In the genomic region with DNA sequence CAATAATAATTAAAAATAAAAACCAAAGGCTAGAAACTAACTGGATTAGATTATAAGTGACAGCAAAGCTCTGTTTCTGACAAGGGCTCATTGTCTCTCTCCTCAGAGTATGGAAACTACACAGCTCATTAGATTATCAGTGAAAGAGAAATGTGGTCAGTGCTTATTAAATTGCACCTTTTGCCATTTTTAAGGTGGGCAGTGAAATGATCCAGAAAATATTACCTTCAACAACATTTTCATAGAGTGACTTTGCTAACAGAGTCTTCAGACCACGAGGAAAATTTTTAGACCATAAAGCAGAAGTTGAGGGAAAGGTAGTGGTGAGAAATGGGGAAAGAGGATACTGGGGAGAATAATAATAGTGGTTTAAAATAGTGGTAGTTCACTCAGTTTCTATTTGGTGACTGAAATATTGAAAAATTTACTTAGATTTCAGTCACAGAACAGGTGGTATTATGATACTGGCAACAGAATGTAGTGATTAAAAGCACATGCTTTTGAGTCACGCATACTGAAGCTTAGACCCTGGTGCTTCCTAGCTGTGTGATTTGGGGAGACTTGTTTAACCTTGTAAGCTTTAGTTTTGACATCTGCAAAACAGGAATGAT, we compare ENCODE assay signal across 14 cellular contexts.
A peak's percentile ranks its signal among the peaks of the same experiment; 100 is the strongest.
DNase-seq lines count a peak whose midpoint lies in the region; ATAC-seq and TF ChIP-seq lines count a peak whose summit lies in the region.
"Had no signal": no experiment of that assay in that cellular context is flagged by ENCODE, and none has a peak within 500 bp of the region (broad histone marks: within the 10 kb centered on the region; RNA-seq: fewer than 3 reads in every experiment).

No MANE protein-coding gene starts in this region.

- H3K4me3 Mint-ChIP-seq in activated T-cell treated with anti-CD3 and anti-CD28 coated beads, Interleukin-2, amount 50 U/mL, for 4 hours = no peak overlapping the region

- H3K27me3 ChIP-seq in GM06990 (replicated peaks; ENCODE audit: control insufficient read depth, insufficient read depth, low read length) (no peaks in the 10 kb centered on the region), thyroid gland (no peaks in the 10 kb centered on the region)

- no peaks in the 10 kb centered on the region for H3K9me3 ChIP-seq in thyroid gland

- 82 to 83% methylated on average over 2 of the region's 2 CpGs for WGBS in thyroid gland, 2 donors

- H3K36me3 ChIP-seq in GM06990 (ENCODE audit: control insufficient read depth, insufficient read depth, low read length) (no peaks in the 10 kb centered on the region), thyroid gland (no peaks in the 10 kb centered on the region)

- DNase-seq in GM06990 (ENCODE audit: extremely low read depth, insufficient read length) (peak; percentile 51), NCI-H526 (lab: John Stamatoyannopoulos, UW) (peak; percentile 57 to 64), cardiac septum (ENCODE audit: low spot score) (no peak), amniotic stem cell (lab: John Stamatoyannopoulos, UW) (no peak), thyroid gland (no peak)
- DNase-seq in activated T-cell treated with anti-CD3 and anti-CD28 coated beads, Interleukin-2, amount 50 U/mL, for 4 hours = no peak
- DNase-seq: activated naive CD4-positive, alpha-beta T cell treated with Interleukin-2 at 50 U/mL for 16 hours; effector CD4-positive, alpha-beta T cell; NCI-H1092 treated with DMSO at 0.1 percent for 48 hours; stimulated activated naive CD4-positive, alpha-beta T cell treated with Interleukin-2 at 50 U/mL for 16 hours had no signal

- TF ChIP-seq CTCF in GM06990 (IDR thresholded peaks at IDR 0.05; ENCODE audit: insufficient read depth, low read length, poor library complexity, severe bottlenecking) = no peak
- no peak for TF ChIP-seq CTCF in thyroid gland (IDR thresholded peaks at IDR 0.05)

- no peaks in the 10 kb centered on the region for H3K4me1 Mint-ChIP-seq in activated T-cell treated with anti-CD3 and anti-CD28 coated beads, Interleukin-2, amount 50 U/mL, for 4 hours (ENCODE audit: low read depth)

- no peaks in the 10 kb centered on the region for H3K9me3 Mint-ChIP-seq in activated T-cell treated with anti-CD3 and anti-CD28 coated beads, Interleukin-2, amount 50 U/mL, for 4 hours

- no peaks in the 10 kb centered on the region for H3K4me1 ChIP-seq in thyroid gland

- H3K36me3 Mint-ChIP-seq in activated T-cell treated with anti-CD3 and anti-CD28 coated beads, Interleukin-2, amount 50 U/mL, for 4 hours (ENCODE audit: insufficient read depth) = no peaks in the 10 kb centered on the region

- H3K4me3 ChIP-seq in GM06990 (replicated peaks; ENCODE audit: low read depth, low read length) (no peak overlapping the region), thyroid gland (replicated peaks in 1 of 3) (no peak overlapping the region)
- H3K4me3 ChIP-seq: smooth muscle cell had no signal

- intact Hi-C loops in cardiac septum (cut with DNase I) = no loop called here
- intact Hi-C loops in thyroid gland (cut with DNase I) = no loop called here

- no peak overlapping the region for H3K27ac ChIP-seq in thyroid gland
- H3K27ac ChIP-seq: HL-60 had no signal

- no peak for TF ChIP-seq POLR2A in thyroid gland (IDR thresholded peaks at IDR 0.05)

- peak; percentile 77 for ATAC-seq in GM19455 (IDR thresholded peaks at IDR 0.05; ENCODE audit: unreplicated experiment)
- ATAC-seq in HG02970 (IDR thresholded peaks at IDR 0.05; ENCODE audit: low FRiP score, unreplicated experiment) = peak; percentile 80
- ATAC-seq in activated T-cell treated with anti-CD3 and anti-CD28 coated beads, Interleukin-2, amount 50 U/mL, for 4 hours = no peak

- H3K27me3 Mint-ChIP-seq in activated T-cell treated with anti-CD3 and anti-CD28 coated beads, Interleukin-2, amount 50 U/mL, for 4 hours (ENCODE audit: low read depth) = no peaks in the 10 kb centered on the region

Comparison
In these comparisons a context has a peak if more than half of its experiments do, and no peak if none do; other contexts are left out.
1. DNase-seq: peak in GM06990 (single experiment) and NCI-H526 (2 of 2); none in cardiac septum (single experiment), amniotic stem cell (single experiment), activated T-cell treated with anti-CD3 and anti-CD28 coated beads, Interleukin-2, amount 50 U/mL, for 4 hours (single experiment) and thyroid gland (0 of 2).
2. ATAC-seq: peak in GM19455 (single experiment) and HG02970 (single experiment); none in activated T-cell treated with anti-CD3 and anti-CD28 coated beads, Interleukin-2, amount 50 U/mL, for 4 hours (0 of 2).